In the genomic region with DNA sequence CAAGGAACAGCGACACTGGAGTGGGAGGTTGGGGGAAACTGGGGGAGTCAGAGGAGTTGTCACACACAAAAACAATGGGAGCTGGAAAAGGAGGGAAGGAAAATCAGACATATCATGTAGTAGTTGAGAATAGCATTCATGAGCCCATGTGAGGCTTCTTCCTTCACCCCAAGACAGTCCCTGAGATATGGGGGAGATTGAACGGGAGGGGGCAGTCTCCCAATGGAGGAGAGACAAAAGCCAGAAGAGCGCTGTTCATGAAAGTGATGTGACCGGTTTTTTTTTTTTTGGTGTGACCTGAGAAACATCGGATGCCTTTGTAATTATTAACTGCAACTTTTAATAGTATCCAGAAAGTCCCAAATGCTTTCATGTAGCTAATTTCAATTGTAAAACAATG, we compare ENCODE assay signal across 24 cellular contexts.
"Had no signal": no experiment of that assay in that cellular context is flagged by ENCODE, and none has a peak within 500 bp of the region (broad histone marks: within the 10 kb centered on the region; RNA-seq: fewer than 3 reads in every experiment).

No MANE protein-coding gene starts in this region.

- H3K4me2 ChIP-seq: KMS-11 had no signal

- H3K9ac ChIP-seq: KMS-11 had no signal

- H3K27ac ChIP-seq: KMS-11, SJSA1, SK-N-MC had no signal

- ATAC-seq: HepG2 had no signal

- DNase-seq: IMR-90, MG63, NCI-H1092, NCI-H1105 treated with DMSO at 0.1 percent for 48 hours, NCI-H1417 treated with DMSO at 0.1 percent for 48 hours, NCI-H146, NCI-H1694 treated with DMSO at 0.1 percent for 48 hours, NCI-H1930, NCI-H2081 treated with DMSO at 0.1 percent for 48 hours, NCI-H2171, NCI-H226, NCI-H446, NCI-H510A, NCI-H524 treated with DMSO at 0.1 percent for 48 hours, NCI-H69, NCI-H774, Right ventricle myocardium superior, RPMI8226, SIG-M5 had no signal

- H3K4me3 ChIP-seq: MG63, SJSA1, SK-N-MC had no signal

- H3K36me3 ChIP-seq: MG63, SJSA1 had no signal

- FAIRE-seq: HepG2, RCC 7860 had no signal

- H3K9me3 ChIP-seq: MG63, SJSA1 had no signal

- H3K27me3 ChIP-seq: MG63, SJSA1 had no signal
